In the genomic region with DNA sequence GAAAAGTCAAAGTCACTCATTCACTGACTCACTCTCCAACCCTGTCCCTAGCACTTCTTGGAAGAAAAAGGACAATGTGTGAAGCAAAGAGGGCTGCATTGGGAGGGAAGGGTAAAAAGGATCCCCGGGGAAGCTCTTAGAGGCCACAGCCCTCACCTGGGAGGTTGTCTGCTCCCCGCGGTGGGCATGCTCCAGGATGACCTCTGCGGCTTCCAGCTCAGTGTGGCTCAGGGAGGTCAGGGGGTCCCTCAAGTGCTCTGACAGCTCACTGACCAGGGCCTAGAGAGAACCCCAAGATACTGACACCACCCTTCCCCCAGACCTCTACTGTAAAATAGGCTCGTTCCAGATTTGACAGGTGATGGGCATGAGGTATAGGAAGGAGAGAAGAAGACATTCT, we compare ENCODE assay signal across 17 cellular contexts. TPM values are rescaled to one million over a fixed set of nuclear protein-coding genes. Genes with fewer than 3 reads are reported as not detected.
DNase-seq lines count a peak whose midpoint lies in the region; ATAC-seq lines count a peak whose summit lies in the region.
"Had no signal": no experiment of that assay in that cellular context is flagged by ENCODE, and none has a peak within 500 bp of the region (broad histone marks: within the 10 kb centered on the region; RNA-seq: fewer than 3 reads in every experiment).

No MANE protein-coding gene starts in this region.

- DNase-seq in activated naive CD4-positive, alpha-beta T cell treated with anti-CD3 and anti-CD28 coated beads, Interleukin-2, amount 10 ng/mL, durations not matched to agents 7 days and 5 days: peak; percentile 17
- no peak for DNase-seq in activated naive CD4-positive, alpha-beta T cell treated with anti-CD3 and anti-CD28 coated beads for 36 hours
- DNase-seq in H7 (peak; percentile 20), T-helper 17 cell (no peak), NCI-H69 (lab: John Stamatoyannopoulos, UW) (no peak), glomerular visceral epithelial cell (ENCODE audit: extremely low spot score) (no peak)
- no peak for DNase-seq in stimulated activated effector memory CD8-positive, alpha-beta T cell treated with anti-CD3 and anti-CD28 coated beads, Interleukin-12 subunit alpha, Interleukin-12 subunit beta, amount 100 ng/mL, for 72 hours (ENCODE audit: low spot score in 2 of 2)
- DNase-seq: C1 segment of cervical spinal cord; Calu3; CD4-positive, alpha-beta memory T cell; COR-L47; DMS53; DMS79 treated with DMSO at 0.1 percent for 48 hours; GF-D8; GOT3; HCEC 1CT had no signal

- CTCF ChIA-PET in activated naive CD4-positive, alpha-beta T cell treated with anti-CD3 and anti-CD28 coated beads, Interleukin-2, amount 10 ng/mL, durations not matched to agents 7 days and 5 days (lab: Charles Lee): interaction anchor here (0.9 to 1.7 kb wide), 3 partner anchors 10 to 55 kb away, joined by 3 to 7 read pairs (median 3); no protein-coding TSS in a partner anchor
- CTCF ChIA-PET in activated naive CD4-positive, alpha-beta T cell treated with anti-CD3 and anti-CD28 coated beads for 36 hours (lab: Charles Lee): interaction anchor here (0.7 to 2.2 kb wide), 3 partner anchors 11 to 276 kb away, joined by 3 to 6 read pairs (median 3); no protein-coding TSS in a partner anchor

- H3K36me3 Mint-ChIP-seq in activated naive CD4-positive, alpha-beta T cell treated with anti-CD3 and anti-CD28 coated beads, Interleukin-2, amount 10 ng/mL, durations not matched to agents 7 days and 5 days: peaks cover 15% of the 10 kb centered on the region
- peaks cover 3% of the 10 kb centered on the region for H3K36me3 Mint-ChIP-seq in activated naive CD4-positive, alpha-beta T cell treated with anti-CD3 and anti-CD28 coated beads for 36 hours (ENCODE audit: low read depth)
- H3K36me3 Mint-ChIP-seq in T-helper 17 cell (ENCODE audit: low read depth): peaks cover 4% of the 10 kb centered on the region
- H3K36me3 Mint-ChIP-seq in stimulated activated effector memory CD8-positive, alpha-beta T cell treated with anti-CD3 and anti-CD28 coated beads, Interleukin-12 subunit alpha, Interleukin-12 subunit beta, amount 100 ng/mL, for 72 hours: peaks cover 49% of the 10 kb centered on the region

- H3K4me3 Mint-ChIP-seq in activated naive CD4-positive, alpha-beta T cell treated with anti-CD3 and anti-CD28 coated beads, Interleukin-2, amount 10 ng/mL, durations not matched to agents 7 days and 5 days: no peak overlapping the region
- no peak overlapping the region for H3K4me3 Mint-ChIP-seq in activated naive CD4-positive, alpha-beta T cell treated with anti-CD3 and anti-CD28 coated beads for 36 hours
- H3K4me3 Mint-ChIP-seq in T-helper 17 cell: no peak overlapping the region
- H3K4me3 Mint-ChIP-seq in stimulated activated effector memory CD8-positive, alpha-beta T cell treated with anti-CD3 and anti-CD28 coated beads, Interleukin-12 subunit alpha, Interleukin-12 subunit beta, amount 100 ng/mL, for 72 hours: no peak overlapping the region
- H3K4me3 Mint-ChIP-seq: CD4-positive, alpha-beta memory T cell had no signal

- H3K27ac Mint-ChIP-seq in activated naive CD4-positive, alpha-beta T cell treated with anti-CD3 and anti-CD28 coated beads, Interleukin-2, amount 10 ng/mL, durations not matched to agents 7 days and 5 days: no peak overlapping the region
- no peak overlapping the region for H3K27ac Mint-ChIP-seq in activated naive CD4-positive, alpha-beta T cell treated with anti-CD3 and anti-CD28 coated beads for 36 hours
- peak overlapping the region; percentile 84 for H3K27ac Mint-ChIP-seq in T-helper 17 cell
- H3K27ac Mint-ChIP-seq in stimulated activated effector memory CD8-positive, alpha-beta T cell treated with anti-CD3 and anti-CD28 coated beads, Interleukin-12 subunit alpha, Interleukin-12 subunit beta, amount 100 ng/mL, for 72 hours: peak overlapping the region; percentile 7

- intact Hi-C loops in activated naive CD4-positive, alpha-beta T cell treated with anti-CD3 and anti-CD28 coated beads for 36 hours (cut with micrococcal nuclease): no loop called here

- peaks cover 8% of the 10 kb centered on the region for H3K36me3 ChIP-seq in H7 (replicated peaks; ENCODE audit: control insufficient read depth, insufficient read depth, low read length)

- no peaks in the 10 kb centered on the region for H3K9me3 Mint-ChIP-seq in activated naive CD4-positive, alpha-beta T cell treated with anti-CD3 and anti-CD28 coated beads, Interleukin-2, amount 10 ng/mL, durations not matched to agents 7 days and 5 days
- H3K9me3 Mint-ChIP-seq in activated naive CD4-positive, alpha-beta T cell treated with anti-CD3 and anti-CD28 coated beads for 36 hours: no peaks in the 10 kb centered on the region
- H3K9me3 Mint-ChIP-seq in stimulated activated effector memory CD8-positive, alpha-beta T cell treated with anti-CD3 and anti-CD28 coated beads, Interleukin-12 subunit alpha, Interleukin-12 subunit beta, amount 100 ng/mL, for 72 hours: no peaks in the 10 kb centered on the region
- H3K9me3 Mint-ChIP-seq: CD4-positive, alpha-beta memory T cell had no signal

- H3K27me3 ChIP-seq in H7 (ENCODE audit: control insufficient read depth, insufficient read depth, low read length): no peaks in the 10 kb centered on the region; the same call in 1 of the 2 replicates

- no peak overlapping the region for H3K4me3 ChIP-seq in H7 (ENCODE audit: insufficient read depth, low read depth, low read length)

- no peaks in the 10 kb centered on the region for H3K9me3 ChIP-seq in T-helper 17 cell (ENCODE audit: control insufficient read depth, low read length, poor library complexity, severe bottlenecking)

- peaks cover 33% of the 10 kb centered on the region for H3K4me1 Mint-ChIP-seq in activated naive CD4-positive, alpha-beta T cell treated with anti-CD3 and anti-CD28 coated beads, Interleukin-2, amount 10 ng/mL, durations not matched to agents 7 days and 5 days
- H3K4me1 Mint-ChIP-seq in activated naive CD4-positive, alpha-beta T cell treated with anti-CD3 and anti-CD28 coated beads for 36 hours (ENCODE audit: low read depth): peaks cover 14% of the 10 kb centered on the region
- peaks cover 39% of the 10 kb centered on the region for H3K4me1 Mint-ChIP-seq in T-helper 17 cell
- H3K4me1 Mint-ChIP-seq in stimulated activated effector memory CD8-positive, alpha-beta T cell treated with anti-CD3 and anti-CD28 coated beads, Interleukin-12 subunit alpha, Interleukin-12 subunit beta, amount 100 ng/mL, for 72 hours: peaks cover 52% of the 10 kb centered on the region

- no peaks in the 10 kb centered on the region for H3K27me3 Mint-ChIP-seq in activated naive CD4-positive, alpha-beta T cell treated with anti-CD3 and anti-CD28 coated beads, Interleukin-2, amount 10 ng/mL, durations not matched to agents 7 days and 5 days
- H3K27me3 Mint-ChIP-seq in activated naive CD4-positive, alpha-beta T cell treated with anti-CD3 and anti-CD28 coated beads for 36 hours (ENCODE audit: low read depth): no peaks in the 10 kb centered on the region
- H3K27me3 Mint-ChIP-seq in T-helper 17 cell: no peaks in the 10 kb centered on the region
- H3K27me3 Mint-ChIP-seq: CD4-positive, alpha-beta memory T cell had no signal

- ATAC-seq in T-helper 17 cell: no peak
- no peak for ATAC-seq in stimulated activated effector memory CD8-positive, alpha-beta T cell treated with anti-CD3 and anti-CD28 coated beads, Interleukin-12 subunit alpha, Interleukin-12 subunit beta, amount 100 ng/mL, for 72 hours

RNA-seq across cellular contexts. Expression of gene FCHSD1, which starts 4.0 kb away (rescaled TPM):
- total RNA-seq in activated naive CD4-positive, alpha-beta T cell treated with anti-CD3 and anti-CD28 coated beads for 36 hours: 10 to 100 TPM; 28.9 to 29.6 TPM
- total RNA-seq in H7 (2014; rRNA removed; shearing (Covaris generic)): 17.3 and 22.3 TPM in 2 replicates
- total RNA-seq in T-helper 17 cell: 10 to 100 TPM; 77.6 to 82.2 TPM

RNA-seq across cellular contexts. Expression of gene RELL2, which starts 10.4 kb away (rescaled TPM):
- total RNA-seq in activated naive CD4-positive, alpha-beta T cell treated with anti-CD3 and anti-CD28 coated beads for 36 hours: 10 to 100 TPM; 20.9 to 21.1 TPM
- total RNA-seq in H7 (2014; rRNA removed; shearing (Covaris generic)): 7.4 and 8.9 TPM in 2 replicates
- total RNA-seq in T-helper 17 cell: 10 to 100 TPM; 17.2 to 17.8 TPM

RNA-seq across cellular contexts. Expression of gene HDAC3, which starts 10.6 kb away (rescaled TPM):
- total RNA-seq in activated naive CD4-positive, alpha-beta T cell treated with anti-CD3 and anti-CD28 coated beads for 36 hours: 10 to 100 TPM; 52.1 to 55.6 TPM
- 81.3 and 82.7 TPM in 2 replicates for total RNA-seq in H7 (2014; rRNA removed; shearing (Covaris generic))
- 10 to 100 TPM; 67.7 to 79.2 TPM for total RNA-seq in T-helper 17 cell

RNA-seq across cellular contexts. Expression of gene DIAPH1, which starts 28.4 kb away (rescaled TPM):
- total RNA-seq in activated naive CD4-positive, alpha-beta T cell treated with anti-CD3 and anti-CD28 coated beads for 36 hours: 100 to 1,000 TPM; 165 to 169 TPM
- 31.2 and 37.5 TPM in 2 replicates for total RNA-seq in H7 (2014; rRNA removed; shearing (Covaris generic))
- 100 to 1,000 TPM; 256 to 327 TPM for total RNA-seq in T-helper 17 cell

RNA-seq across cellular contexts. Expression of gene ARAP3, which starts 34.8 kb away (rescaled TPM):
- 1 to 10 TPM; 1.2 to 2.2 TPM for total RNA-seq in activated naive CD4-positive, alpha-beta T cell treated with anti-CD3 and anti-CD28 coated beads for 36 hours
- total RNA-seq in H7 (2014; rRNA removed; shearing (Covaris generic)): 19.3 and 23.8 TPM in 2 replicates
- total RNA-seq in T-helper 17 cell: 1 to 10 TPM; 1.3 to 3.2 TPM
- total RNA-seq: G401 had no signal

Comparison
In these comparisons a context has a peak if more than half of its experiments do, and no peak if none do; other contexts are left out.
1. DNase-seq: peak in activated naive CD4-positive, alpha-beta T cell treated with anti-CD3 and anti-CD28 coated beads, Interleukin-2, amount 10 ng/mL, durations not matched to agents 7 days and 5 days (single experiment) and H7 (single experiment); none in activated naive CD4-positive, alpha-beta T cell treated with anti-CD3 and anti-CD28 coated beads for 36 hours (single experiment), T-helper 17 cell (0 of 3), stimulated activated effector memory CD8-positive, alpha-beta T cell treated with anti-CD3 and anti-CD28 coated beads, Interleukin-12 subunit alpha, Interleukin-12 subunit beta, amount 100 ng/mL, for 72 hours (0 of 2), NCI-H69 (single experiment) and glomerular visceral epithelial cell (single experiment).
2. H3K27ac Mint-ChIP-seq: peak in T-helper 17 cell (single experiment) and stimulated activated effector memory CD8-positive, alpha-beta T cell treated with anti-CD3 and anti-CD28 coated beads, Interleukin-12 subunit alpha, Interleukin-12 subunit beta, amount 100 ng/mL, for 72 hours (single experiment); none in activated naive CD4-positive, alpha-beta T cell treated with anti-CD3 and anti-CD28 coated beads, Interleukin-2, amount 10 ng/mL, durations not matched to agents 7 days and 5 days (single experiment) and activated naive CD4-positive, alpha-beta T cell treated with anti-CD3 and anti-CD28 coated beads for 36 hours (single experiment).